Comparison of ENCODE assay signal across 8 cellular contexts in the genomic region with DNA sequence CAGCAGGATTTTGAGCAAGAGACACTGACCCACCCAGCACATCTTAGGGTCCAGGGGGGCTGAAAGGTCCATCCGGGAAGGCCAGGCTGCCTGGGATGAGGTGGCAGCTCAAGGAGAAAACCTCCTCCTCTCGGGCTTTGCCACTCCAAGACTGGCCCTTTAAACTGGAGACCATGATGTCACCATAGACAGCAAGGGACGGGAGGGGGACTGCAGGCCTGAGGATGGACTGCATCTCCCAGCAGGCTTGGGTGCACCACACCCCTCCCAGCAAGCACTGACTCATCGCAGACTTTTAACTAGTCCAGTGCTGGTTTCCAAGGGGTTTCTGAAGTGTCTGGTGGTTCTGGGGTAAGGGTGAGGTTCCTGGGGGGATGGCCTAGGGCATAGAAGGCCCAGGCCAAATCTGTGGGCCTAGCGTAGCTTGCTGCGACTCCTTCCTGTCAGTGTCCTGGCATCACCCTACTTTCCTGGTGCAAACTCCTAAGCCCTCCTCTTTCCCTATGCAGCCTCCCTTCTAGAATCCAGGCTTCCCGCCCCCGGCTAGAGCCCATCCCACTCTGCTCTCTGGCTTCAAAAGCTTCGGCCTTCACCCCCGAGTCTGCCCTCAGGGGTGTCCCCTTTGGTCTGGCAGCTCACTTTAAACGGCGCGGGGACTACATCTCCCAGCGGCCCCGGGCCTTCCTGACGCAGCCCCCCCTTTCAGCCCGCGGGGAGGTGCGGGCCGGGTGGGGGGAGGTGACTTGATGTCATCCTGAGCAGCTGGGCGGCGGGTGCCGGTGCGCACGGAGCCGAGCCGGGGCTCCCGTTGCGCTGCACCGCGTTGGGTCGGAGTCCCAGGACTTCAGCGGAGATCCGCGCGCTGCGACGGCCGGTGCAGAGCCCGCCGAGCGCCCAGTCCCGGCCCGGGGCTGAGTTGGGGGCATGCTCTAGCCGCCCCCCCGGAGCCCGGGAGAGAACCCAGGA. TPM values are rescaled to one million over a fixed set of nuclear protein-coding genes. Genes with fewer than 3 reads are reported as not detected.
DNase-seq lines count a peak whose midpoint lies in the region; ATAC-seq, FAIRE-seq and TF ChIP-seq lines count a peak whose summit lies in the region.

A gene (plus strand): TSS at position 746 of the 966 bp plus-strand sequence. CDS start 1,046 bp downstream, outside the sequence.

- H4K91ac ChIP-seq in H1 (replicated peaks; ENCODE audit: insufficient read length, low read length), result peak within 1 kb of the TSS; percentile 58

- H3K27ac ChIP-seq in H1 (ENCODE audit: low read depth, low read length), result peak within 1 kb of the TSS; percentile 71

- peak within 1 kb of the TSS; percentile 75; the same call in 1 of the 2 replicates for H2BK12ac ChIP-seq in H1 (ENCODE audit: low read depth, low read length)

- H2BK120ac ChIP-seq in H1 (replicated peaks; ENCODE audit: low read depth, low read length), result no peak within 1 kb of the TSS

- H3K9ac ChIP-seq in H1 (replicated peaks in 1 of 4; ENCODE audit: extremely low read depth in 1 of 4, low read depth in 3 of 4, low read length in 3 of 4), result peak within 1 kb of the TSS in 3 of 4 experiments; percentile 21 to 39 (median 25); a peak in 4 of 7 replicates

- H2AFZ ChIP-seq in H1 (ENCODE audit: low read length), result peak within 1 kb of the TSS; percentile 98

- peak; percentile 43 for DNase-seq in CMK (ENCODE audit: low read depth)
- peak in 73 of 76 experiments; percentile 52 to 89 (median 78) for DNase-seq in HUDEP-2 (lab: John Stamatoyannopoulos, UW; ENCODE audit: unreplicated experiment in 76 of 76)
- DNase-seq in NOMO-1 treated with dmso at 0.1 percent for 144 hours (lab: John Stamatoyannopoulos, UW; ENCODE audit: unreplicated experiment), result peak; percentile 92
- DNase-seq in activated CD8-positive, alpha-beta memory T cell treated with anti-CD3 and anti-CD28 coated beads for 48 hours (ENCODE audit: low read depth in 2 of 3, low spot score in 2 of 3), result peak; percentile 71 to 76 (median 74)
- peak; percentile 69 to 87 for DNase-seq in H1 (ENCODE audit: low read depth in 1 of 2, low spot score in 2 of 2)
- DNase-seq in medulla oblongata (ENCODE audit: extremely low spot score), result peak; percentile 99
- peak; percentile 73 to 89 (median 77) for DNase-seq in stimulated activated CD4-positive, alpha-beta T cell treated with anti-CD3 and anti-CD28 coated beads, TNF-alpha, amount 100 ng/mL, for 48 hours (ENCODE audit: low read depth in 3 of 3)

- H3K14ac ChIP-seq in H1 (ENCODE audit: insufficient read length), result no peak within 1 kb of the TSS

- POLR2A ChIA-PET in H1 (lab: Charles Lee; ENCODE audit: partially characterized antibody), result interaction anchor here (0.8 to 2.0 kb wide), 11 partner anchors 8 to 188 kb away, joined by 3 to 11 read pairs (median 3); a partner anchor contains a TSS

- H4K5ac ChIP-seq in H1 (ENCODE audit: insufficient read length, low read depth, low read length), result peak within 1 kb of the TSS; percentile 20

- H3K4me2 ChIP-seq in H1 (ENCODE audit: insufficient read depth in 1 of 2, low read depth in 2 of 2, low read length in 2 of 2), result peak within 1 kb of the TSS; percentile 71 to 84

- TF ChIP-seq RAD21 in H1 (IDR thresholded peaks at IDR 0.05 in 1 of 2, conservative IDR thresholded peaks at IDR 0.05 in 1 of 2; ENCODE audit: low read depth in 2 of 2, low read length in 2 of 2), result no peak

- H2BK5ac ChIP-seq in H1 (ENCODE audit: low read depth, low read length), result peak within 1 kb of the TSS; percentile 92

- H3K4ac ChIP-seq in H1 (replicated peaks; ENCODE audit: insufficient read length, low read depth, low read length), result peak within 1 kb of the TSS; percentile 22

- peak within 1 kb of the TSS; percentile 39 to 84 (median 55) for H3K4me3 ChIP-seq in H1 (ENCODE audit: extremely low read depth in 1 of 4, insufficient read depth in 2 of 4, low read depth in 3 of 4, low read length in 4 of 4)

- CTCF ChIA-PET in H1 (lab: Charles Lee; ENCODE audit: partially characterized antibody), result interaction anchor here (0.6 to 2.4 kb wide), 6 partner anchors 10 to 77 kb away, joined by 3 to 7 read pairs (median 4); no protein-coding TSS in a partner anchor

- peak within 1 kb of the TSS; percentile 32 for H3K18ac ChIP-seq in H1 (ENCODE audit: extremely low read depth, low read length)

- H3K79me2 ChIP-seq in H1 (ENCODE audit: control insufficient read depth in 1 of 2, insufficient read depth in 2 of 2, low read length in 2 of 2), result no peaks in the 10 kb centered on the region

- H3K9me3 ChIP-seq in H1 (ENCODE audit: insufficient read depth in 2 of 2, low read depth in 1 of 2, low read length in 1 of 2), result no peaks in the 10 kb centered on the region

- TF ChIP-seq POLR2A in H1 (IDR thresholded peaks at IDR 0.05; ENCODE audit: control extremely low read depth in 1 of 2, low read depth in 2 of 2, low read length in 2 of 2), result no peak

- H3K79me1 ChIP-seq in H1 (ENCODE audit: low read depth, low read length), result no peaks in the 10 kb centered on the region

- peak; percentile 98 for FAIRE-seq in H1 (lab: Jason Lieb, UNC)

- 3% methylated on average over 36 of the region's 47 CpGs; no CpG with 5 or more reads in 1 of the 2 experiments for WGBS in H1 (ENCODE audit: extremely low coverage in 1 of 2, insufficient coverage in 1 of 2, insufficient read length in 1 of 2, insufficient replicate concordance in 2 of 2, low coverage in 1 of 2, low lambda C conversion rate in 2 of 2, missing lambda C conversion rate in 1 of 2), 2 experiments

- peak within 1 kb of the TSS; percentile 65; the same call in 1 of the 2 replicates for H2BK15ac ChIP-seq in H1 (ENCODE audit: low read length)

- peak; percentile 84 for ATAC-seq in GM21381 (IDR thresholded peaks at IDR 0.05; ENCODE audit: unreplicated experiment)

- peak within 1 kb of the TSS; percentile 46 for H3K56ac ChIP-seq in H1 (replicated peaks; ENCODE audit: insufficient read length, low read depth, low read length)

- no peak within 1 kb of the TSS for H3K23ac ChIP-seq in H1 (ENCODE audit: insufficient read length)

- H3K27me3 ChIP-seq in H1 (replicated peaks in 1 of 4; ENCODE audit: control insufficient read depth in 3 of 4, extremely low read depth in 1 of 4, insufficient read depth in 3 of 4, low read length in 3 of 4), result peaks cover 0 to 6% (median 4%) of the 10 kb centered on the region in 4 experiments; a peak in 4 of 7 replicates

- H2BK20ac ChIP-seq in H1 (ENCODE audit: low read length), result no peak within 1 kb of the TSS

- no peak for TF ChIP-seq EP300 in H1 (IDR thresholded peaks at IDR 0.05; ENCODE audit: borderline replicate concordance in 1 of 2, low read depth in 2 of 2, low read length in 2 of 2)

- peaks cover 8% of the 10 kb centered on the region; the same call in 1 of the 2 replicates for H3K23me2 ChIP-seq in H1 (ENCODE audit: low read depth, low read length)

- TF ChIP-seq CTCF in H1 (IDR thresholded peaks at IDR 0.05; ENCODE audit: control extremely low read depth in 1 of 3, insufficient read depth in 1 of 3, low read depth in 1 of 3, low read length in 3 of 3), result no peak

- H3K36me3 ChIP-seq in H1 (ENCODE audit: control insufficient read depth in 2 of 4, insufficient read depth in 4 of 4, low read length in 3 of 4), result no peaks in the 10 kb centered on the region; a peak in 1 of 8 replicates

- no peaks in the 10 kb centered on the region for H4K20me1 ChIP-seq in H1 (replicated peaks in 1 of 2; ENCODE audit: control insufficient read depth in 1 of 2, insufficient read depth in 2 of 2, low read length in 2 of 2)

- H3K4me1 ChIP-seq in H1 (replicated peaks in 1 of 4; ENCODE audit: control insufficient read depth in 3 of 4, insufficient read depth in 4 of 4, low read length in 3 of 4), result peaks cover 0 to 7% (median 4%) of the 10 kb centered on the region in 4 experiments; a peak in 5 of 7 replicates

- no peak within 1 kb of the TSS for H2AK5ac ChIP-seq in H1 (ENCODE audit: low read depth, low read length)

- H4K8ac ChIP-seq in H1 (ENCODE audit: extremely low read depth, insufficient read depth, low read length), result peak within 1 kb of the TSS; percentile 82

TF ChIP-seq in H1, 55 proteins besides CTCF, POLR2A, EP300 and RAD21 (continues in another document):
- TF ChIP-seq KDM4A (IDR thresholded peaks at IDR 0.05; ENCODE audit: low read depth, low read length, severe bottlenecking), result peak; percentile 79
- TF ChIP-seq SAP30 (IDR thresholded peaks at IDR 0.05; ENCODE audit: insufficient read depth, insufficient replicate concordance, low read length), result no peak
- TF ChIP-seq POU5F1 (IDR thresholded peaks at IDR 0.05; ENCODE audit: low read depth, low read length), result no peak
- no peak for TF ChIP-seq GABPA (IDR thresholded peaks at IDR 0.05; ENCODE audit: borderline replicate concordance, insufficient read depth, low read length)
- TF ChIP-seq EZH2 (IDR thresholded peaks at IDR 0.05; ENCODE audit: low read depth, low read length, severe bottlenecking), result no peak
- no peak for TF ChIP-seq CEBPB (IDR thresholded peaks at IDR 0.05; ENCODE audit: low read depth, low read length)

RNA-seq across cellular contexts. Expression of the gene that starts here (rescaled TPM):
- 5.1 and 5.8 TPM in 2 replicates for total RNA-seq in H1 (2021; fragmentation: NEBNext Ultra II Directional; extraction: Animal tissue kit (Norgen Biotek cat#: 25700))
- polyA plus RNA-seq in H1 (2011; rRNA removed), result 4.9 and 6.3 TPM in 2 replicates
- polyA plus RNA-seq in H1 (2011; cell fraction: cytosol; rRNA removed), result 5.2 TPM
- polyA plus RNA-seq in H1 (2011; cell fraction: nucleus; rRNA removed), result 13.4 TPM
- 4.7 to 4.8 TPM (median 4.7 TPM) in 4 replicates for polyA plus RNA-seq in H1 (2012, experiment 1 of 2)
- 5.9 TPM for polyA plus RNA-seq in H1 (2012, experiment 2 of 2)
- polyA plus RNA-seq in H1 (2013, experiment 1 of 2), result 3.7 TPM
- 3.8 TPM for polyA plus RNA-seq in H1 (2013, experiment 2 of 2)
- polyA minus RNA-seq in H1 (2011; rRNA and poly(A)+ RNA removed), result 2.3 and 2.8 TPM in 2 replicates
- 2.5 TPM for polyA minus RNA-seq in H1 (2011; cell fraction: cytosol; rRNA and poly(A)+ RNA removed)
- polyA minus RNA-seq in H1 (2011; cell fraction: nucleus; rRNA and poly(A)+ RNA removed), result 4.9 TPM

Comparison
In these comparisons a context has a peak if more than half of its experiments do, and no peak if none do; other contexts are left out.
1. Peak in every context shown above with its lines: DNase-seq, ATAC-seq, H3K4me3 ChIP-seq and H3K27ac ChIP-seq.
2. DNase-seq: peak in every context shown above with its lines; median percentile 99 in medulla oblongata; 92 in NOMO-1 treated with dmso at 0.1 percent for 144 hours; 78 in HUDEP-2; 78 in H1; 77 in stimulated activated CD4-positive, alpha-beta T cell treated with anti-CD3 and anti-CD28 coated beads, TNF-alpha, amount 100 ng/mL, for 48 hours; 74 in activated CD8-positive, alpha-beta memory T cell treated with anti-CD3 and anti-CD28 coated beads for 48 hours; 43 in CMK.